Comparison of ENCODE assay signal across 13 cellular contexts in the genomic region with DNA sequence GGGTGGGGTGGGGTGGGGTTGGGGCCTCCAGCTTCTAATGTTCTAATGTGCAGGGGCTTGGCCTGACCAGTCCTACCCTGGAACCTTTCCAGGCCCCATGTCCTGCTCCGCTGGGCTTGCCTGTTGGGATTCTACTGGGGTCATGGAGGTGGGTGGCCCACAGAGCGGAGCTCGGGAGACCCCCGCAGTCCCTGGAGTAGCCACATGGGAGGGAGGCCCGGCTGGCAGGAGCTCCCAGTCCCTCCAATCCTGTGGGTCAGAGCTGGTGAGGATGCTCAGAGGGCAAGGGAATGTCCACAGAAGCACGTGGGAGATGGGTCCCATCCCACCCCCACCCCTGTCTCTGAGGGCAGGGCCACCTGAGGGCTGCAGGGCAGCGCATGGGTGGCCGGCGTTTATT. TPM values are rescaled to one million over a fixed set of nuclear protein-coding genes. Genes with fewer than 3 reads are reported as not detected.
DNase-seq lines count a peak whose midpoint lies in the region; ATAC-seq and TF ChIP-seq lines count a peak whose summit lies in the region.
"Had no signal": no experiment of that assay in that cellular context is flagged by ENCODE, and none has a peak within 500 bp of the region (broad histone marks: within the 10 kb centered on the region; RNA-seq: fewer than 3 reads in every experiment).

No MANE protein-coding gene starts in this region.

- no peak for ATAC-seq in GM21360 (IDR thresholded peaks at IDR 0.05; ENCODE audit: unreplicated experiment)
- ATAC-seq in HG02678 (IDR thresholded peaks at IDR 0.05; ENCODE audit: unreplicated experiment), result no peak

- no peak overlapping the region for H3K9ac ChIP-seq in BLaER1

- H3K4me1 ChIP-seq in BLaER1, result peaks cover 41% of the 10 kb centered on the region
- peaks cover 50 to 54% of the 10 kb centered on the region in 2 experiments for H3K4me1 ChIP-seq in neutrophil (ENCODE audit: control insufficient read depth in 1 of 2, insufficient read depth in 1 of 2, low read depth in 1 of 2, low read length in 1 of 2)
- H3K4me1 ChIP-seq in prostate gland (replicated peaks), result peaks cover 5% of the 10 kb centered on the region

- intact Hi-C loops in prostate gland (cut with DNase I), result no loop called here

- DNase-seq in H7 (peak; percentile 79), coronary artery (ENCODE audit: low spot score) (no peak), prostate gland (ENCODE audit: low spot score) (no peak), caudate nucleus (lab: John Stamatoyannopoulos, UW) (no peak)
- DNase-seq: DMS 273 treated with DMSO at 0.1 percent for 48 hours had no signal

- peaks cover 57% of the 10 kb centered on the region for H3K27me3 ChIP-seq in BLaER1
- peaks cover 60% of the 10 kb centered on the region for H3K27me3 ChIP-seq in H7 (ENCODE audit: control insufficient read depth, insufficient read depth, low read length)
- peaks cover 23% of the 10 kb centered on the region for H3K27me3 ChIP-seq in neutrophil
- no peaks in the 10 kb centered on the region for H3K27me3 ChIP-seq in prostate gland (replicated peaks; ENCODE audit: insufficient read depth)

- no peak for TF ChIP-seq CTCF in coronary artery (IDR thresholded peaks at IDR 0.05)
- TF ChIP-seq CTCF in neutrophil (IDR thresholded peaks at IDR 0.05), result no peak
- no peak for TF ChIP-seq CTCF in prostate gland (IDR thresholded peaks at IDR 0.05)

- peak overlapping the region; percentile 100 for H3K4me2 ChIP-seq in BLaER1

- H3K27ac ChIP-seq in BLaER1 (no peak overlapping the region), coronary artery (no peak overlapping the region), neutrophil (peak overlapping the region; percentile 66), prostate gland (no peak overlapping the region), caudate nucleus (ENCODE audit: low read depth, low read length) (no peak overlapping the region)
- H3K27ac ChIP-seq: epithelial cell of prostate, gastrocnemius medialis, HL-60 had no signal

- peaks cover 27% of the 10 kb centered on the region for H3K36me3 ChIP-seq in BLaER1
- no peaks in the 10 kb centered on the region for H3K36me3 ChIP-seq in H7 (replicated peaks; ENCODE audit: control insufficient read depth, insufficient read depth, low read length)
- peaks cover 38% of the 10 kb centered on the region for H3K36me3 ChIP-seq in neutrophil
- H3K36me3 ChIP-seq in prostate gland, result no peaks in the 10 kb centered on the region
- H3K36me3 ChIP-seq: gastrocnemius medialis had no signal

- no peak overlapping the region for H3K4me3 ChIP-seq in BLaER1
- no peak overlapping the region for H3K4me3 ChIP-seq in H7 (ENCODE audit: insufficient read depth, low read depth, low read length)
- peak overlapping the region; percentile 78 for H3K4me3 ChIP-seq in coronary artery
- H3K4me3 ChIP-seq in neutrophil (ENCODE audit: low read depth in 1 of 2, low read length in 1 of 2), result peak overlapping the region in 1 of 2 experiments; percentile 90
- H3K4me3 ChIP-seq in prostate gland, result no peak overlapping the region

- peaks cover 42% of the 10 kb centered on the region for H4K20me1 ChIP-seq in BLaER1

- no peak for TF ChIP-seq POLR2A in prostate gland (IDR thresholded peaks at IDR 0.05)

- WGBS in prostate gland, result 84% methylated on average over 7 of the region's 9 CpGs

- H3K9me3 ChIP-seq in BLaER1 (no peaks in the 10 kb centered on the region), neutrophil (peaks cover 6% of the 10 kb centered on the region), prostate gland (no peaks in the 10 kb centered on the region)
- H3K9me3 ChIP-seq: gastrocnemius medialis had no signal

RNA-seq across cellular contexts. Expression of gene SEPTIN5, which starts 2.9 kb away (rescaled TPM):
- total RNA-seq in H7 (2014; rRNA removed; shearing (Covaris generic)), result 28.4 and 36.0 TPM in 2 replicates
- 10 to 100 TPM; 17.1 to 96.2 TPM for total RNA-seq in prostate gland

RNA-seq across cellular contexts. Expression of gene GP1BB, which starts 6.2 kb away (rescaled TPM):
- total RNA-seq in H7 (2014; rRNA removed; shearing (Covaris generic)), result 3.7 and 7.3 TPM in 2 replicates
- 10 to 100 TPM in 1 of 2 donors, 1 to 10 TPM in 1; 6.8 to 60.3 TPM for total RNA-seq in prostate gland
- total RNA-seq: activated naive CD4-positive, alpha-beta T cell treated with anti-CD3 and anti-CD28 coated beads for 36 hours had no signal

RNA-seq across cellular contexts. Expression of gene TBX1, which starts 43.4 kb away (rescaled TPM):
- 6.2 and 6.7 TPM in 2 replicates for total RNA-seq in H7 (2014; rRNA removed; shearing (Covaris generic))
- 10 to 100 TPM; 11.0 to 20.2 TPM for total RNA-seq in prostate gland
- total RNA-seq: activated naive CD4-positive, alpha-beta T cell treated with anti-CD3 and anti-CD28 coated beads for 36 hours had no signal
